In genomic region chr7:50339990-50340500, GRCh38 we compare ENCODE assay signal across 8 cellular contexts. TPM values are rescaled to one million over a fixed set of nuclear protein-coding genes. Genes with fewer than 3 reads are reported as not detected.
DNase-seq lines count a peak whose midpoint lies in the region; ATAC-seq and TF ChIP-seq lines count a peak whose summit lies in the region.

No MANE protein-coding gene starts in this region.

- ATAC-seq in GM23338 = no peak
- peak; percentile 54 to 70 (median 62) for ATAC-seq in T-cell (replicated peaks in 1 of 4)
- no peak for ATAC-seq in GM18505 (IDR thresholded peaks at IDR 0.05; ENCODE audit: unreplicated experiment)

- no peaks in the 10 kb centered on the region for H3K9me2 ChIP-seq in GM23338 (ENCODE audit: insufficient read depth)

- H3K36me3 ChIP-seq in GM23338 (ENCODE audit: insufficient read depth) (no peaks in the 10 kb centered on the region), esophagus squamous epithelium (no peaks in the 10 kb centered on the region), BE2C (no peaks in the 10 kb centered on the region)

- WGBS in esophagus squamous epithelium, 2 donors = 44 to 53% methylated on average over 4 of the region's 7 CpGs

- H4K20me1 ChIP-seq in GM23338 (replicated peaks; ENCODE audit: insufficient read depth) = no peaks in the 10 kb centered on the region

- H3K9me3 ChIP-seq in esophagus squamous epithelium = no peaks in the 10 kb centered on the region
- no peaks in the 10 kb centered on the region for H3K9me3 ChIP-seq in BE2C

- CTCF ChIA-PET in T-cell (lab: Charles Lee) = interaction anchor here (0.6 to 6.3 kb wide), 10 partner anchors 12 to 197 kb away, joined by 3 to 54 read pairs (median 5); no protein-coding TSS in a partner anchor

- no peaks in the 10 kb centered on the region for H3F3A ChIP-seq in GM23338 (replicated peaks; ENCODE audit: low read depth)

- H3K4me3 ChIP-seq in GM23338 (no peak overlapping the region), esophagus squamous epithelium (no peak overlapping the region), BE2C (ENCODE audit: low read depth, low read length) (no peak overlapping the region)

- H3K9me3 Mint-ChIP-seq in GM23338 = no peaks in the 10 kb centered on the region
- no peaks in the 10 kb centered on the region for H3K9me3 Mint-ChIP-seq in T-cell
- no peaks in the 10 kb centered on the region for H3K9me3 Mint-ChIP-seq in osteocyte (ENCODE audit: unreplicated experiment)

- H2AFZ ChIP-seq in GM23338 = peak overlapping the region; percentile 29; the same call in 1 of the 2 replicates

- H3K27me3 Mint-ChIP-seq in GM23338 (ENCODE audit: insufficient read depth, low read depth, poor library complexity) = peaks cover 5% of the 10 kb centered on the region
- no peaks in the 10 kb centered on the region for H3K27me3 Mint-ChIP-seq in T-cell
- H3K27me3 Mint-ChIP-seq in osteocyte (ENCODE audit: unreplicated experiment) = peaks cover 4% of the 10 kb centered on the region

- peaks cover 17% of the 10 kb centered on the region for H3K4me1 Mint-ChIP-seq in GM23338
- H3K4me1 Mint-ChIP-seq in T-cell = peaks cover under 1 to 66% (median 31%) of the 10 kb centered on the region in 3 donors
- H3K4me1 Mint-ChIP-seq in osteocyte (ENCODE audit: unreplicated experiment) = peaks cover 10% of the 10 kb centered on the region

- no peak overlapping the region for H3K4me2 ChIP-seq in GM23338

- TF ChIP-seq CTCF in GM23338 (conservative IDR thresholded peaks at IDR 0.05; ENCODE audit: low read depth in 2 of 2) (no peak), esophagus squamous epithelium (IDR thresholded peaks at IDR 0.05) (no peak), BE2C (IDR thresholded peaks at IDR 0.05; ENCODE audit: low read depth, low read length) (no peak), osteocyte (IDR thresholded peaks at IDR 0.05) (no peak)

- H3K4me1 ChIP-seq in GM23338 (ENCODE audit: insufficient read depth) (peaks cover 10% of the 10 kb centered on the region), esophagus squamous epithelium (peaks cover 0 to 5% (median 4%) of the 10 kb centered on the region in 3 donors), BE2C (peaks cover 6% of the 10 kb centered on the region; the same call in 1 of the 2 replicates)

- H3K27ac ChIP-seq in GM23338 (ENCODE audit: low read depth) = no peak overlapping the region
- H3K27ac ChIP-seq in esophagus squamous epithelium = peak overlapping the region in 3 of 4 donors; percentile 10 to 67 (median 25)

- no peaks in the 10 kb centered on the region for H3K36me3 Mint-ChIP-seq in GM23338 (ENCODE audit: low read depth)
- H3K36me3 Mint-ChIP-seq in T-cell = peaks cover 30% of the 10 kb centered on the region
- H3K36me3 Mint-ChIP-seq in osteocyte (ENCODE audit: unreplicated experiment) = no peaks in the 10 kb centered on the region

- H3K27me3 ChIP-seq in GM23338 (ENCODE audit: insufficient read depth) (no peaks in the 10 kb centered on the region), esophagus squamous epithelium (peaks cover 0 to 4% (median 0%) of the 10 kb centered on the region in 4 donors), BE2C (peaks cover 20% of the 10 kb centered on the region)

- intact Hi-C loops in esophagus squamous epithelium (cut with DNase I) = no loop called here

- H3K79me2 ChIP-seq in GM23338 (replicated peaks; ENCODE audit: insufficient read depth) = no peaks in the 10 kb centered on the region

- H3K27ac Mint-ChIP-seq in GM23338 (no peak overlapping the region), T-cell (no peak overlapping the region), osteocyte (ENCODE audit: unreplicated experiment) (no peak overlapping the region)

- H3K4me3 Mint-ChIP-seq in GM23338 (no peak overlapping the region), T-cell (peak overlapping the region in 1 of 3 donors; percentile 66), osteocyte (ENCODE audit: unreplicated experiment) (no peak overlapping the region)

- POLR2A ChIA-PET in T-cell (lab: Charles Lee) = interaction anchor here (0.6 to 3.2 kb wide), 10 partner anchors 9 to 200 kb away, joined by 3 to 22 read pairs (median 5); no protein-coding TSS in a partner anchor

- DNase-seq in ELF-1 (ENCODE audit: low read depth, low spot score) (peak; percentile 42), GM23338 (ENCODE audit: low spot score) (peak; percentile 10), T-cell (peak in 29 of 34 experiments; percentile 45 to 82 (median 63)), esophagus squamous epithelium (lab: John Stamatoyannopoulos, UW) (no peak), SW480 (ENCODE audit: low spot score) (no peak), BE2C (no peak), osteocyte (ENCODE audit: extremely low spot score, unreplicated experiment) (no peak)

- TF ChIP-seq POLR2A in esophagus squamous epithelium (IDR thresholded peaks at IDR 0.05) (no peak), GM18505 (IDR thresholded peaks at IDR 0.05; ENCODE audit: borderline replicate concordance, extremely low read depth, insufficient read depth, insufficient read length) (no peak)

TF ChIP-seq in GM23338, 12 proteins besides CTCF, POLR2A, EP300 and RAD21 (continues in another document):
- TF ChIP-seq ZNF331 (CRISPR knock-in tag; IDR thresholded peaks at IDR 0.05; ENCODE audit: low read depth) = no peak
- no peak for TF ChIP-seq EZH2 (IDR thresholded peaks at IDR 0.05; ENCODE audit: low read depth, unreplicated experiment)
- TF ChIP-seq CREB1 (CRISPR knock-in tag; IDR thresholded peaks at IDR 0.05; ENCODE audit: low read depth) = no peak
- TF ChIP-seq JUNB (IDR thresholded peaks at IDR 0.05; ENCODE audit: unreplicated experiment) = no peak
- TF ChIP-seq REST (IDR thresholded peaks at IDR 0.05; ENCODE audit: unreplicated experiment) = no peak
- TF ChIP-seq ETS1 (IDR thresholded peaks at IDR 0.05) = no peak
- no peak for TF ChIP-seq STAT1 (IDR thresholded peaks at IDR 0.05; ENCODE audit: unreplicated experiment)
- no peak for TF ChIP-seq POLR2AphosphoS5 (IDR thresholded peaks at IDR 0.05; ENCODE audit: low read depth)
- no peak for TF ChIP-seq EZH2phosphoT487 (IDR thresholded peaks at IDR 0.05; ENCODE audit: unreplicated experiment)

RNA-seq across cellular contexts. Expression of gene IKZF1, which starts 35.5 kb away (rescaled TPM):
- total RNA-seq in GM23338 (2014; rRNA removed; shearing (Covaris generic)) = 0.43 and 1.8 TPM in 2 replicates
- polyA plus RNA-seq in GM23338 (2016; fragmentation: Nextera tagmentation; extraction: Ambion mirVana) = 0.45 and 0.57 TPM in 2 replicates
- 100 to 1,000 TPM; 429 to 525 (median 494) TPM for total RNA-seq in T-cell
- 10 to 100 TPM in 2 of 4 donors, 1 to 10 TPM in 2; 4.9 to 29.6 (median 8.4) TPM for total RNA-seq in esophagus squamous epithelium
- not detected for polyA plus RNA-seq in BE2C (2012; ENCODE audit: insufficient read depth, insufficient read length, low read depth)
- total RNA-seq in osteocyte = not detected in 2 replicates

Comparison
In these comparisons a context has a peak if more than half of its experiments do, and no peak if none do; other contexts are left out.
1. DNase-seq: peak in ELF-1 (single experiment), GM23338 (single experiment) and T-cell (29 of 34); none in esophagus squamous epithelium (single experiment), SW480 (single experiment), BE2C (single experiment) and osteocyte (single experiment).
2. ATAC-seq: peak in T-cell (4 of 4); none in GM23338 (single experiment) and GM18505 (single experiment).
3. RNA of gene IKZF1, which starts 35.5 kb away (total RNA-seq): 429 to 525 TPM in T-cell; 4.9 to 29.6 TPM in esophagus squamous epithelium, 0.43 to 1.8 TPM in GM23338 and not detected in osteocyte; every median in the first group is over 10 times any median in the second.